Comparison of ENCODE assay signal across 27 cellular contexts in genomic region chr1:73382971-73383370, GRCh38.
"Had no signal": no experiment of that assay in that cellular context is flagged by ENCODE, and none has a peak within 500 bp of the region (broad histone marks: within the 10 kb centered on the region; RNA-seq: fewer than 3 reads in every experiment).

No MANE protein-coding gene starts in this region.

- FAIRE-seq: urothelium cell line had no signal

- ATAC-seq: stimulated activated effector memory CD8-positive, alpha-beta T cell treated with anti-CD3 and anti-CD28 coated beads, Interleukin-12 subunit alpha, Interleukin-12 subunit beta, amount 100 ng/mL, for 72 hours; stimulated activated memory B cell treated with anti-CD40 and anti-IgM and Interleukin-4, amounts not matched to agents 10 μg/mL and 1 μg/mL and 100 μg/mL, for 72 hours; stimulated activated naive B cell treated with anti-CD40 and anti-IgM and Interleukin-4, amounts not matched to agents 10 μg/mL and 1 μg/mL and 100 μg/mL, for 72 hours; stimulated activated naive CD8-positive, alpha-beta T cell treated with anti-CD3 and anti-CD28 coated beads, Interleukin-15, amount 100 ng/mL, for 72 hours; stimulated activated naive CD8-positive, alpha-beta T cell treated with anti-CD3 and anti-CD28 coated beads, Interleukin-15, Interleukin-2, amounts not matched to agents 100 U/mL and 50 U/mL, for 24 hours; upper lobe of right lung had no signal

- H3K36me3 ChIP-seq: stomach, suprapubic skin, thoracic aorta, thyroid gland, tibial artery, tibial nerve, transverse colon, upper lobe of left lung, upper lobe of right lung, uterus, vagina had no signal

- DNase-seq: stimulated activated CD4-positive, alpha-beta T cell treated with anti-CD3 and anti-CD28 coated beads, Interleukin-2, amount 100 ng/mL, for 48 hours; stimulated activated CD4-positive, alpha-beta T cell treated with anti-CD3 and anti-CD28 coated beads, Interleukin-4, amount 100 ng/mL, for 1 hour; stimulated activated CD4-positive, alpha-beta T cell treated with anti-CD3 and anti-CD28 coated beads, Interleukin-4, amount 100 ng/mL, for 24 hours; stimulated activated CD4-positive, alpha-beta T cell treated with anti-CD3 and anti-CD28 coated beads, Interleukin-4, amount 100 ng/mL, for 4 hours; stimulated activated CD8-positive, alpha-beta memory T cell treated with anti-CD3 and anti-CD28 coated beads, Interleukin-4, amount 100 ng/mL, for 48 hours; stimulated activated naive B cell treated with anti-CD40 and anti-IgM and Interleukin-4, amounts not matched to agents 10 μg/mL and 1 μg/mL and 100 μg/mL, for 72 hours; stimulated activated naive CD4-positive, alpha-beta T cell; stimulated activated naive CD4-positive, alpha-beta T cell treated with Interleukin-2 at 50 U/mL for 16 hours; stimulated activated naive CD8-positive, alpha-beta T cell treated with anti-CD3 and anti-CD28 coated beads, Interleukin-15, amount 100 ng/mL, for 72 hours; stimulated activated naive CD8-positive, alpha-beta T cell treated with anti-CD3 and anti-CD28 coated beads, Interleukin-15, Interleukin-2, amounts not matched to agents 100 U/mL and 50 U/mL, for 24 hours; stomach; substantia nigra; testis; thyroid gland; tibial artery; transverse colon; trophoblast cell; upper lobe of left lung; upper lobe of right lung; uterus had no signal

- H3K27me3 ChIP-seq: stomach, suprapubic skin, testis, thyroid gland, tibial artery, tibial nerve, transverse colon, upper lobe of left lung, upper lobe of right lung, uterus, vagina had no signal

- H3K9me3 ChIP-seq: stomach, suprapubic skin, testis, thoracic aorta, thyroid gland, tibial artery, tibial nerve, transverse colon, upper lobe of left lung, upper lobe of right lung, uterus, vagina had no signal

- H3K4me1 ChIP-seq: stomach, suprapubic skin, testis, thyroid gland, tibial artery, tibial nerve, transverse colon, upper lobe of left lung, upper lobe of right lung, uterus, vagina had no signal

- H3K27ac ChIP-seq: stomach, suprapubic skin, testis, thoracic aorta, thyroid gland, tibial artery, tibial nerve, transverse colon, upper lobe of left lung, upper lobe of right lung, uterus, vagina had no signal

- H3K4me3 ChIP-seq: stomach, suprapubic skin, testis, thoracic aorta, thyroid gland, tibial artery, tibial nerve, transverse colon, upper lobe of left lung, upper lobe of right lung, uterus, vagina had no signal
